In the genomic region with DNA sequence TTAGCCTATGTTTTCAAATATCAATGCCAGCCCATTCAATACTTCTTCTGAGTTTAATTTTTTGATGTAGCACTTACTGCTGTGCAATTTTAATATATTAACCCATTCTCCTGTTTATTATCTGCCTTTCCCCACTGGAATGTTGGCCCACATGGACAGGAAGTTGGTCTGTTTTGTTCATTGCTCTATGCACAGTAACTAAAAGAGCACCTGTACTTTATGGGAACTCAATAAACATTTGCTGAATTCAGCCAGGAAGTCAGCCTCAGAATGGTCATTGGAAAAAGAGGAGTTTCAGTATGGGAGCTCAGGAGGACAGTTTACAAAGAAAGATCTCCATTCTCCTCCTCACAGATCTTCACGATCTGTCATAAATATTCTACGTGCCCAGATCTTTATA, we compare ENCODE assay signal across 28 cellular contexts.
"Had no signal": no experiment of that assay in that cellular context is flagged by ENCODE, and none has a peak within 500 bp of the region (broad histone marks: within the 10 kb centered on the region; RNA-seq: fewer than 3 reads in every experiment).

No MANE protein-coding gene starts in this region.

- FAIRE-seq: small intestine had no signal

- H3K4me1 ChIP-seq: neural progenitor cell, parathyroid adenoma, psoas muscle, right lobe of liver, sigmoid colon, spleen, suprapubic skin, testis, tibial artery, upper lobe of right lung, uterus had no signal

- H3K4me3 ChIP-seq: neural progenitor cell, ovary, psoas muscle, right lobe of liver, sigmoid colon, spleen, suprapubic skin, testis, tibial artery, transverse colon, upper lobe of right lung, uterus had no signal

- H3K36me3 ChIP-seq: neural progenitor cell, ovary, right lobe of liver, sigmoid colon, spleen, suprapubic skin, tibial artery, transverse colon, upper lobe of right lung, uterus had no signal

- H3K9me3 ChIP-seq: ovary, psoas muscle, right lobe of liver, sigmoid colon, suprapubic skin, testis, tibial artery, transverse colon, upper lobe of right lung, uterus had no signal

- ATAC-seq: natural killer cell; psoas muscle; right cardiac atrium; right lobe of liver; stimulated activated memory B cell treated with anti-CD40 and anti-IgM and Interleukin-4, amounts not matched to agents 10 μg/mL and 1 μg/mL and 100 μg/mL, for 72 hours; stimulated activated naive CD8-positive, alpha-beta T cell treated with anti-CD3 and anti-CD28 coated beads, Interleukin-15, amount 100 ng/mL, for 72 hours; stimulated activated naive CD8-positive, alpha-beta T cell treated with anti-CD3 and anti-CD28 coated beads, Interleukin-15, Interleukin-2, amounts not matched to agents 100 U/mL and 50 U/mL, for 24 hours; upper lobe of right lung had no signal

- H3K27ac ChIP-seq: neural progenitor cell, ovary, parathyroid adenoma, psoas muscle, right lobe of liver, sigmoid colon, spleen, suprapubic skin, testis, tibial artery, transverse colon, upper lobe of right lung, uterus had no signal

- DNase-seq: natural killer cell; occipital lobe; ovary; posterior cingulate gyrus; psoas muscle; right cardiac atrium; right lobe of liver; sigmoid colon; small intestine; spleen; stimulated activated CD4-positive, alpha-beta T cell treated with anti-CD3 and anti-CD28 coated beads, Interleukin-12 subunit alpha, Interleukin-12 subunit beta, amount 100 ng/mL, for 4 hours; stimulated activated CD4-positive, alpha-beta T cell treated with anti-CD3 and anti-CD28 coated beads, Interleukin-1b, Interleukin-23, amount 100 ng/mL, for 48 hours; stimulated activated CD4-positive, alpha-beta T cell treated with anti-CD3 and anti-CD28 coated beads, Interleukin-4, amount 100 ng/mL, for 1 hour; stimulated activated CD4-positive, alpha-beta T cell treated with anti-CD3 and anti-CD28 coated beads, Interleukin-4, amount 100 ng/mL, for 4 hours; stimulated activated CD8-positive, alpha-beta memory T cell treated with anti-CD3 and anti-CD28 coated beads, Interleukin-4, amount 100 ng/mL, for 48 hours; stimulated activated naive CD4-positive, alpha-beta T cell; stimulated activated naive CD8-positive, alpha-beta T cell treated with anti-CD3 and anti-CD28 coated beads, Interleukin-15, amount 100 ng/mL, for 72 hours; stimulated activated naive CD8-positive, alpha-beta T cell treated with anti-CD3 and anti-CD28 coated beads, Interleukin-15, Interleukin-2, amounts not matched to agents 100 U/mL and 50 U/mL, for 24 hours; substantia nigra; testis; tibial artery; transverse colon; upper lobe of right lung; uterus had no signal
